In the genomic region with DNA sequence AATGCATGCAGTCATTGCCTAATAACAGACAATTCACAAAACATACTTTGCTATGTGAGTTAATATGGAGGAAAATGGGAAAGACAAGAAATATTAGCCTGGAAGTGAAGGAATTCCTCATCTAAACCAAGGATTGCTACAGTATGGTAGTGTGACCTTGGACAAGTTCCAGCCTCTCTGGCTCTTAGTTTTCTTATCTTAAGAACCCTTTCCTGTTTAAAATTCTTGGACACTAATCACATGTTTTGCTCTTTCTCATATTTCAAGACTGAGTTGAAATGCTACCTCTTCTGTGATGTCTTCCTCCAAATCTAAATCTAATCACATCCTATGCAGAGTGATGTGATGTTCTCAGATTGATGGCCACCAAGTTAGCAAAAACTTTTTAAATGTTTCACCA, we compare ENCODE assay signal across 14 cellular contexts.
"Had no signal": no experiment of that assay in that cellular context is flagged by ENCODE, and none has a peak within 500 bp of the region (broad histone marks: within the 10 kb centered on the region; RNA-seq: fewer than 3 reads in every experiment).

No MANE protein-coding gene starts in this region.

- DNase-seq: activated CD4-positive, alpha-beta T cell treated with anti-CD3 and anti-CD28 coated beads, Interleukin-2, amount 50 U/mL, for 4 hours; activated CD4-positive, CD25-positive, alpha-beta regulatory T cell treated with anti-CD3 and anti-CD28 coated beads, Interleukin-2, amount 50 U/mL, for 72 hours; activated gamma-delta T cell; activated T-cell treated with anti-CD3 and anti-CD28 coated beads, Interleukin-2, amount 50 U/mL, for 4 hours; aorta; effector CD8-positive, alpha-beta T cell; left ventricle myocardium superior; stimulated activated CD4-positive, alpha-beta T cell treated with anti-CD3 and anti-CD28 coated beads, Interleukin-15, amount 100 ng/mL, for 24 hours; stimulated activated CD4-positive, alpha-beta T cell treated with anti-CD3 and anti-CD28 coated beads, Interleukin-4, amount 100 ng/mL, for 24 hours had no signal

- FAIRE-seq: keratinocyte had no signal

- H3K4me3 Mint-ChIP-seq: activated naive CD8-positive, alpha-beta T cell; activated T-cell treated with anti-CD3 and anti-CD28 coated beads, Interleukin-2, amount 50 U/mL, for 4 hours; stimulated activated naive CD8-positive, alpha-beta T cell treated with anti-CD3 and anti-CD28 coated beads, Interleukin-15, Interleukin-2, amounts not matched to agents 100 ng/mL and 50 ng/mL, for 24 hours had no signal

- H3K9me3 Mint-ChIP-seq: activated T-cell treated with anti-CD3 and anti-CD28 coated beads, Interleukin-2, amount 50 U/mL, for 4 hours; stimulated activated naive CD8-positive, alpha-beta T cell treated with anti-CD3 and anti-CD28 coated beads, Interleukin-15, Interleukin-2, amounts not matched to agents 100 ng/mL and 50 ng/mL, for 24 hours had no signal

- H3K27ac Mint-ChIP-seq: activated naive CD8-positive, alpha-beta T cell; stimulated activated naive CD8-positive, alpha-beta T cell treated with anti-CD3 and anti-CD28 coated beads, Interleukin-15, Interleukin-2, amounts not matched to agents 100 ng/mL and 50 ng/mL, for 24 hours had no signal

- H3K36me3 Mint-ChIP-seq: activated naive CD8-positive, alpha-beta T cell had no signal

- H3K27ac ChIP-seq: coronary artery, epithelial cell of prostate had no signal

- H3K4me3 ChIP-seq: coronary artery had no signal
